In the genomic region with DNA sequence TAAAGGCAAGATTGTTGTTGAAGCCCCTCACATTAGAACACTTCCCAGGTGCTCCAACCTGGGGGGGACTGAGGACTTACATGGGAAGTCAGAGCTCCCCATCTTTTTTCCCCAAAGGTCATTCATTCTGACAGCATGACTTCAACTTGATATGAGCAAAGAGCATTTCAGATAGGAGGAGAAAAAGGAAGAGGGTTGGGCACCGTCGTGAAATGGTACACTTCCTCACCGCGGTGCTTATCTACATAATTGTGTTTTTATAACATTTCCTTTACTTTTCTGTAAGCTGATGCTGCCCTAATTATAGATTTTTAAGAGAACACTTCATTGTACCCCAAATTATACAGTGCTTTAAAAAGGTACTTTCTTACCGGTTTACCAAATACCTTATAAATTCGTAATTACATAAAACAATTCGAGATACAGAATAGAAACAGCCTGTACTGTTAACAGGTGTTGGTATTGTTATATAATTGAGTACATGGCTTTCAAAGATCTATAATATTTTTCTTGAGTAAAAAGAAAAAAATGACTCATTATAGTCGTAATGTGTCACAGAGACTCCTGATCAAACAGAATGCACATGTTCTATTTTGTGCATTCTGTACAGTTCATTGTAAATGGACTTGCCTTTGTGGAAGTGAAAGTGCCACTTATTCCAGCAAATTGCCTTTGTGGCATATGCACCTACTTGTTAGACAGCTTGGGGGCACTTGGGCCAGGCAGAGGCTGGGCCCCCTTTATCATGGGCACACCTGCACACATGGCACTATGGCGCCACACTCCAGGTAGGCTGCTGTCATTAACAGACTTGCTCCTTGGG, we compare ENCODE assay signal across 11 cellular contexts.
A peak's percentile ranks its signal among the peaks of the same experiment; 100 is the strongest.
DNase-seq lines count a peak whose midpoint lies in the region; ATAC-seq, FAIRE-seq and TF ChIP-seq lines count a peak whose summit lies in the region.
"Had no signal": no experiment of that assay in that cellular context is flagged by ENCODE, and none has a peak within 500 bp of the region (broad histone marks: within the 10 kb centered on the region; RNA-seq: fewer than 3 reads in every experiment).

No MANE protein-coding gene starts in this region.

- H3K4me1 Mint-ChIP-seq in central memory CD8-positive, alpha-beta T cell, result peaks cover 20% of the 10 kb centered on the region

- 49 to 60% methylated on average over 9 of the region's 9 CpGs for WGBS in sigmoid colon, 2 donors
- 85% methylated on average over 9 of the region's 9 CpGs for whole genome bisulfite sequencing in pancreas, 2 donors

- no peak for TF ChIP-seq EP300 in sigmoid colon (IDR thresholded peaks at IDR 0.05)

- in situ Hi-C loops in brain microvascular endothelial cell (cut with HindIII; ENCODE audit: low pct_ligation_motif_present, low sequenced_read_pairs), result no loop called here

- H3K36me3 ChIP-seq in sigmoid colon (no peaks in the 10 kb centered on the region), brain microvascular endothelial cell (replicated peaks) (no peaks in the 10 kb centered on the region), pancreas (no peaks in the 10 kb centered on the region)
- H3K36me3 ChIP-seq: cardiac muscle cell, gastroesophageal sphincter, thoracic aorta had no signal

- TF ChIP-seq POLR2A in GM12891 (IDR thresholded peaks at IDR 0.05; ENCODE audit: low read depth, low read length) (no peak), sigmoid colon (IDR thresholded peaks at IDR 0.05) (no peak)

- H3K27me3 ChIP-seq in sigmoid colon (no peaks in the 10 kb centered on the region), brain microvascular endothelial cell (replicated peaks) (no peaks in the 10 kb centered on the region), pancreas (no peaks in the 10 kb centered on the region)
- H3K27me3 ChIP-seq: cardiac muscle cell, gastroesophageal sphincter had no signal

- no peak overlapping the region for H3K4me3 ChIP-seq in sigmoid colon
- no peak overlapping the region for H3K4me3 ChIP-seq in brain microvascular endothelial cell (ENCODE audit: low read depth, low read length)
- no peak overlapping the region for H3K4me3 ChIP-seq in pancreas
- H3K4me3 ChIP-seq: cardiac muscle cell, gastroesophageal sphincter, thoracic aorta had no signal

- intact Hi-C loops in sigmoid colon (cut with DNase I), result no loop called here
- intact Hi-C loops in pancreas (cut with DNase I), result loop anchor here in 1 of 3 donors (10.0 kb wide), 1 partner anchor 52 kb away; no protein-coding TSS in a partner anchor

- H3K4me1 ChIP-seq in sigmoid colon, result no peaks in the 10 kb centered on the region
- H3K4me1 ChIP-seq in pancreas, result no peaks in the 10 kb centered on the region
- H3K4me1 ChIP-seq: gastroesophageal sphincter had no signal

- TF ChIP-seq CTCF in sigmoid colon (IDR thresholded peaks at IDR 0.05) (no peak), brain microvascular endothelial cell (IDR thresholded peaks at IDR 0.05; ENCODE audit: low read depth, low read length, missing control alignments) (no peak), pancreas (IDR thresholded peaks at IDR 0.05) (no peak)

- peak; percentile 20 for ATAC-seq in HG02798 (IDR thresholded peaks at IDR 0.05; ENCODE audit: poor library complexity, unreplicated experiment)
- peak; percentile 68 for ATAC-seq in central memory CD8-positive, alpha-beta T cell (replicated peaks; ENCODE audit: extremely low read depth, poor library complexity, severe bottlenecking)
- ATAC-seq in pancreas, result no peak
- ATAC-seq: gastroesophageal sphincter had no signal

- peak overlapping the region; percentile 67 for H3K4me3 Mint-ChIP-seq in central memory CD8-positive, alpha-beta T cell

- H3K9me3 Mint-ChIP-seq in central memory CD8-positive, alpha-beta T cell, result no peaks in the 10 kb centered on the region

- no peaks in the 10 kb centered on the region for H3K9me3 ChIP-seq in sigmoid colon
- no peaks in the 10 kb centered on the region for H3K9me3 ChIP-seq in pancreas
- H3K9me3 ChIP-seq: gastroesophageal sphincter, thoracic aorta had no signal

- H3K36me3 Mint-ChIP-seq in central memory CD8-positive, alpha-beta T cell (ENCODE audit: insufficient read depth), result peaks cover 2% of the 10 kb centered on the region

- no peak for DNase-seq in GM12891 (ENCODE audit: insufficient read length, low spot score)
- DNase-seq in NCI-H345 (lab: John Stamatoyannopoulos, UW), result peak; percentile 85
- DNase-seq in central memory CD8-positive, alpha-beta T cell (ENCODE audit: low spot score in 2 of 2), result no peak
- no peak for DNase-seq in sigmoid colon
- no peak for DNase-seq in brain microvascular endothelial cell
- DNase-seq in NCI-H510A treated with DMSO at 0.1 percent for 48 hours (lab: John Stamatoyannopoulos, UW), result no peak
- DNase-seq in pancreas, result no peak

- H3K27ac Mint-ChIP-seq in central memory CD8-positive, alpha-beta T cell (ENCODE audit: low read depth), result peak overlapping the region; percentile 73

- no peak overlapping the region for H3K27ac ChIP-seq in sigmoid colon
- no peak overlapping the region for H3K27ac ChIP-seq in brain microvascular endothelial cell
- no peak overlapping the region for H3K27ac ChIP-seq in pancreas
- H3K27ac ChIP-seq: cardiac muscle cell, gastroesophageal sphincter, thoracic aorta had no signal

- H3K27me3 Mint-ChIP-seq in central memory CD8-positive, alpha-beta T cell, result no peaks in the 10 kb centered on the region

- FAIRE-seq in GM12891 (lab: Jason Lieb, UNC) (no peak), pancreas (lab: Jason Lieb, UNC) (no peak)

TF ChIP-seq in GM12891, 5 proteins besides CTCF, POLR2A, EP300 and RAD21:
- TF ChIP-seq POU2F2 (IDR thresholded peaks at IDR 0.05; ENCODE audit: low read depth, low read length) (no peak), TAF1 (IDR thresholded peaks at IDR 0.05; ENCODE audit: low read depth, low read length) (no peak), PAX5 (IDR thresholded peaks at IDR 0.05; ENCODE audit: insufficient read depth, low read length, severe bottlenecking) (no peak), SPI1 (IDR thresholded peaks at IDR 0.05; ENCODE audit: low read depth, low read length) (peak; percentile 82), POLR2AphosphoS5 (IDR thresholded peaks at IDR 0.05; ENCODE audit: low read depth, low read length) (no peak)

Comparison
In these comparisons a context has a peak if more than half of its experiments do, and no peak if none do; other contexts are left out.
1. ATAC-seq: peak in HG02798 (single experiment) and central memory CD8-positive, alpha-beta T cell (single experiment); none in pancreas (0 of 4).